In genomic region chr19:10870955-10871603, GRCh38 we compare ENCODE assay signal across 8 cellular contexts.
A peak's percentile ranks its signal among the peaks of the same experiment; 100 is the strongest.
DNase-seq lines count a peak whose midpoint lies in the region; ATAC-seq lines count a peak whose summit lies in the region.

Gene CARM1 (plus strand): TSS chr19:10871553. CDS start chr19:10871703, 150 bp downstream.

- DNase-seq in AG20443 (ENCODE audit: low spot score) (peak; percentile 100), NCI-H446 (lab: John Stamatoyannopoulos, UW) (peak; percentile 99 to 100), islet precursor cell (peak; percentile 99)
- DNase-seq in activated CD4-positive, CD25-positive, alpha-beta regulatory T cell treated with anti-CD3 and anti-CD28 coated beads, Interleukin-2, amount 50 U/mL, for 16 hours (ENCODE audit: low read depth, low spot score), result peak; percentile 98
- DNase-seq in central memory CD4-positive, alpha-beta T cell, result peak; percentile 99
- DNase-seq in stimulated activated CD4-positive, alpha-beta T cell treated with anti-CD3 and anti-CD28 coated beads, Interleukin-12 subunit alpha, Interleukin-12 subunit beta, amount 100 ng/mL, for 4 hours, result peak; percentile 99

- ATAC-seq in GM19043 (IDR thresholded peaks at IDR 0.05; ENCODE audit: low read depth, unreplicated experiment) (peak; percentile 68), HG03354 (IDR thresholded peaks at IDR 0.05; ENCODE audit: poor library complexity, severe bottlenecking, unreplicated experiment) (peak; percentile 74)

Comparison
In these comparisons a context has a peak if more than half of its experiments do, and no peak if none do; other contexts are left out.
1. Peak in every context shown above with its lines: DNase-seq and ATAC-seq.